In the genomic region with DNA sequence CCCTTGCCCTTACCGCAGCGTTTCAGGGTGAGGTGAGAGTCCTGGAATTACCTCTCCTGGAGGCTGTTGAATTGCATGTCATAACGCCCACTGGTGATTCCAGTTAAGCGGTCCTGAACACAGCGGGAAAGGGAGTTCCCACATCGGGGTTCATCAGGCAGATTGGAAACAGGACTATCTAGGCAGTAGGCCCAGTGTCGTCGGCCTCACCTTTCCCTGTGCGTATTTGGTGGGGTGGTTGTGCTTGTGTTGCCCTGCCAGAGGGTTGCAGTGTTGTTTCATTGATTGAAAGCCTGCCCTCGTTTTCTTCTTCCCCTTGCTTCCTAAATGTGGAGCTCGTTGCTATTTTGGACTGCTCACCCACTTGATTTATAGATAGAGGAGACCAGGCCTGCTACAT, we compare ENCODE assay signal across 13 cellular contexts. TPM values are rescaled to one million over a fixed set of nuclear protein-coding genes. Genes with fewer than 3 reads are reported as not detected.
A peak's percentile ranks its signal among the peaks of the same experiment; 100 is the strongest.
DNase-seq lines count a peak whose midpoint lies in the region; ATAC-seq lines count a peak whose summit lies in the region.
"Had no signal": no experiment of that assay in that cellular context is flagged by ENCODE, and none has a peak within 500 bp of the region (broad histone marks: within the 10 kb centered on the region; RNA-seq: fewer than 3 reads in every experiment).

No MANE protein-coding gene starts in this region.

- H3K9me3 ChIP-seq in adipocyte (ENCODE audit: control insufficient read depth, low read length) = no peaks in the 10 kb centered on the region
- H3K9me3 ChIP-seq: neutrophil had no signal

- H3K4me1 ChIP-seq in adipocyte (ENCODE audit: control insufficient read depth, insufficient read depth, low read length) = peaks cover 51% of the 10 kb centered on the region

- peak; percentile 31 to 65 for ATAC-seq in left cardiac atrium

- no peak overlapping the region for H3K4me3 ChIP-seq in adipocyte (ENCODE audit: low read length)

- H3K27me3 ChIP-seq in adipocyte (replicated peaks; ENCODE audit: control insufficient read depth, insufficient read depth, low read length) = no peaks in the 10 kb centered on the region

- peak overlapping the region; percentile 8 for H3K9ac ChIP-seq in adipocyte (ENCODE audit: low read length)

- DNase-seq in COLO668 (lab: John Stamatoyannopoulos, UW; ENCODE audit: unreplicated experiment) = peak; percentile 33
- no peak for DNase-seq in adipocyte (ENCODE audit: low read depth)
- DNase-seq in left cardiac atrium = peak; percentile 18
- DNase-seq in posterior vena cava (ENCODE audit: low spot score) = peak; percentile 56
- DNase-seq in DMS153 treated with DMSO at 0.1 percent for 48 hours (lab: John Stamatoyannopoulos, UW; ENCODE audit: unreplicated experiment) = no peak
- DNase-seq in activated CD8-positive, alpha-beta memory T cell treated with anti-CD3 and anti-CD28 coated beads, Interleukin-2, amount 50 U/mL, for 4 hours = no peak
- DNase-seq in NK-92 treated with Interleukin-12 subunit alpha and Interleukin-12 subunit beta, amount 100 ng/mL, for 24 hours (lab: John Stamatoyannopoulos, UW) = no peak
- no peak for DNase-seq in kidney glomerular epithelial cell (lab: John Stamatoyannopoulos, UW)
- DNase-seq: activated CD4-positive, alpha-beta T cell treated with anti-CD3 and anti-CD28 coated beads, Interleukin-2, amount 10 ng/mL, durations not matched to agents 24 days and 14 days; erythroblast; immature natural killer cell; NCI-H146 had no signal

- H3K36me3 ChIP-seq in adipocyte (ENCODE audit: control insufficient read depth, insufficient read depth, low read length, severe bottlenecking) = no peaks in the 10 kb centered on the region
- H3K36me3 ChIP-seq: neutrophil had no signal

- intact Hi-C loops in left cardiac atrium (cut with DNase I) = loop anchor here in 1 of 2 donors (5.0 kb wide), 1 partner anchor 51 kb away; no protein-coding TSS in a partner anchor
- intact Hi-C loops in posterior vena cava (cut with DNase I) = no loop called here

RNA-seq across cellular contexts. Expression of a gene that starts 10.6 kb away (rescaled TPM):
- total RNA-seq in left cardiac atrium (100 to 1,000 TPM; 124 to 136 TPM), posterior vena cava (100 to 1,000 TPM; 110 to 132 TPM)

RNA-seq across cellular contexts. Expression of a gene that starts 54.7 kb away (rescaled TPM):
- 10 to 100 TPM; 17.8 to 28.3 TPM for total RNA-seq in left cardiac atrium
- 10 to 100 TPM; 13.2 to 16.3 TPM for total RNA-seq in posterior vena cava

Comparison
In these comparisons a context has a peak if more than half of its experiments do, and no peak if none do; other contexts are left out.
1. DNase-seq: peak in COLO668 (single experiment), left cardiac atrium (single experiment) and posterior vena cava (single experiment); none in adipocyte (single experiment), DMS153 treated with DMSO at 0.1 percent for 48 hours (single experiment), activated CD8-positive, alpha-beta memory T cell treated with anti-CD3 and anti-CD28 coated beads, Interleukin-2, amount 50 U/mL, for 4 hours (single experiment), NK-92 treated with Interleukin-12 subunit alpha and Interleukin-12 subunit beta, amount 100 ng/mL, for 24 hours (single experiment) and kidney glomerular epithelial cell (single experiment).